ENCODE assay signal across 1 cellular context in genomic region chr17:42878924-42879595, GRCh38.
TF ChIP-seq lines count a peak whose summit lies in the region.

No MANE protein-coding gene starts in this region.

TF ChIP-seq in HepG2, 621 proteins besides CTCF, POLR2A, EP300 and RAD21 (continued from another document):
- 0 out of 2 replicates have a peak, but pooled peaks have one; percentile 8 for TF ChIP-seq ZBED4 (CRISPR knock-in tag; IDR thresholded peaks at IDR 0.05; ENCODE audit: borderline replicate concordance)
- TF ChIP-seq KDM5B (CRISPR knock-in tag; IDR thresholded peaks at IDR 0.05; ENCODE audit: borderline replicate concordance), result peak; percentile 24; the same call in 1 of the 2 replicates
- TF ChIP-seq REPIN1 (CRISPR knock-in tag; IDR thresholded peaks at IDR 0.05; ENCODE audit: borderline replicate concordance, low read depth), result 0 out of 2 replicates have a peak, but pooled peaks have one; percentile 13
- TF ChIP-seq ZNF563 (CRISPR knock-in tag; IDR thresholded peaks at IDR 0.05), result no peak
- TF ChIP-seq TSC22D2 (CRISPR knock-in tag; IDR thresholded peaks at IDR 0.05; ENCODE audit: borderline replicate concordance), result no peak
- TF ChIP-seq SMC3 (IDR thresholded peaks at IDR 0.05; ENCODE audit: low read length), result no peak
- no peak for TF ChIP-seq PCBP2 (optimal IDR thresholded peaks at IDR 0.05; ENCODE audit: low read depth, low read length, poor library complexity, severe bottlenecking)
- TF ChIP-seq USF2 (IDR thresholded peaks at IDR 0.05; ENCODE audit: low read depth, low read length), result no peak
- TF ChIP-seq USF2 (CRISPR knock-in tag; IDR thresholded peaks at IDR 0.05; ENCODE audit: borderline replicate concordance), result no peak
- no peak for TF ChIP-seq ZFP37 (CRISPR knock-in tag; IDR thresholded peaks at IDR 0.05; ENCODE audit: borderline replicate concordance)
- TF ChIP-seq ZNF609 (CRISPR knock-in tag; IDR thresholded peaks at IDR 0.05; ENCODE audit: borderline replicate concordance), result no peak
- TF ChIP-seq SNAPC2 (CRISPR knock-in tag; IDR thresholded peaks at IDR 0.05), result no peak
- TF ChIP-seq PAX8 (CRISPR knock-in tag; IDR thresholded peaks at IDR 0.05; ENCODE audit: borderline replicate concordance), result no peak
- TF ChIP-seq MAFK (conservative IDR thresholded peaks at IDR 0.05 in 1 of 2, IDR thresholded peaks at IDR 0.05 in 1 of 2; ENCODE audit: low read length in 2 of 2), result 0 out of 4 replicates have a peak, but pooled peaks have one; percentile 4 to 31
